10 cellular contexts compared by ENCODE assay signal in genomic region chr9:96048116-96048953, GRCh38.
DNase-seq lines count a peak whose midpoint lies in the region; ATAC-seq, FAIRE-seq and TF ChIP-seq lines count a peak whose summit lies in the region.
"Had no signal": no experiment of that assay in that cellular context is flagged by ENCODE, and none has a peak within 500 bp of the region (broad histone marks: within the 10 kb centered on the region; RNA-seq: fewer than 3 reads in every experiment).

No MANE protein-coding gene starts in this region.

- H3K4me3 ChIP-seq in SJSA1 (no peak overlapping the region), coronary artery (peak overlapping the region; percentile 62), right lobe of liver (peak overlapping the region in 2 of 3 donors; percentile 33 to 35), BE2C (ENCODE audit: low read depth, low read length) (no peak overlapping the region)
- H3K4me3 ChIP-seq in CD8-positive, alpha-beta memory T cell (ENCODE audit: low read length): no peak overlapping the region
- H3K4me3 ChIP-seq: K562 had no signal

- POLR2A ChIA-PET in CD8-positive, alpha-beta memory T cell (lab: Charles Lee): no interaction called here

- TF ChIP-seq POLR2A in right lobe of liver (IDR thresholded peaks at IDR 0.05) (peak; percentile 62), H54 (IDR thresholded peaks at IDR 0.05; ENCODE audit: low read depth, low read length) (no peak)

- peak overlapping the region; percentile 51 for H3K27ac Mint-ChIP-seq in stimulated activated naive B cell treated with anti-CD40 and anti-IgM and Interleukin-4, amounts not matched to agents 10 μg/mL and 1 μg/mL and 100 μg/mL, for 72 hours
- H3K27ac Mint-ChIP-seq in CD8-positive, alpha-beta memory T cell: no peak overlapping the region

- CTCF ChIA-PET in CD8-positive, alpha-beta memory T cell (lab: Charles Lee): no interaction called here

- H3K27me3 ChIP-seq in SJSA1 (replicated peaks): no peaks in the 10 kb centered on the region
- no peaks in the 10 kb centered on the region for H3K27me3 ChIP-seq in right lobe of liver
- no peaks in the 10 kb centered on the region for H3K27me3 ChIP-seq in CD8-positive, alpha-beta memory T cell (ENCODE audit: insufficient read depth, low read length, poor library complexity, severe bottlenecking)
- H3K27me3 ChIP-seq in BE2C: no peaks in the 10 kb centered on the region

- no peak for FAIRE-seq in H54 (lab: Jason Lieb, UNC)
- FAIRE-seq: GM18507, K562 had no signal

- intact Hi-C loops in right lobe of liver (cut with DNase I): no loop called here

- TF ChIP-seq CTCF in coronary artery (IDR thresholded peaks at IDR 0.05) (no peak), right lobe of liver (IDR thresholded peaks at IDR 0.05) (no peak), BE2C (IDR thresholded peaks at IDR 0.05; ENCODE audit: low read depth, low read length) (no peak)

- WGBS in right lobe of liver (ENCODE audit: insufficient coverage, low coverage, low lambda C conversion rate, missing lambda C conversion rate): 14% methylated on average over 17 of the region's 24 CpGs

- H3K36me3 Mint-ChIP-seq in stimulated activated naive B cell treated with anti-CD40 and anti-IgM and Interleukin-4, amounts not matched to agents 10 μg/mL and 1 μg/mL and 100 μg/mL, for 72 hours: no peaks in the 10 kb centered on the region
- no peaks in the 10 kb centered on the region for H3K36me3 Mint-ChIP-seq in CD8-positive, alpha-beta memory T cell

- peaks cover 28 to 34% of the 10 kb centered on the region in 2 donors for H3K27me3 Mint-ChIP-seq in stimulated activated naive B cell treated with anti-CD40 and anti-IgM and Interleukin-4, amounts not matched to agents 10 μg/mL and 1 μg/mL and 100 μg/mL, for 72 hours
- peaks cover 12% of the 10 kb centered on the region in 2 donors for H3K27me3 Mint-ChIP-seq in CD8-positive, alpha-beta memory T cell

- peaks cover 1 to 6% of the 10 kb centered on the region in 2 donors for H3K4me1 Mint-ChIP-seq in stimulated activated naive B cell treated with anti-CD40 and anti-IgM and Interleukin-4, amounts not matched to agents 10 μg/mL and 1 μg/mL and 100 μg/mL, for 72 hours
- H3K4me1 Mint-ChIP-seq in CD8-positive, alpha-beta memory T cell: peaks cover 0 to 5% (median 0%) of the 10 kb centered on the region in 3 donors

- ATAC-seq in right lobe of liver: peak; percentile 66 to 76 (median 72)
- peak in 1 of 2 donors; percentile 48 for ATAC-seq in stimulated activated naive B cell treated with anti-CD40 and anti-IgM and Interleukin-4, amounts not matched to agents 10 μg/mL and 1 μg/mL and 100 μg/mL, for 72 hours (replicated peaks)
- ATAC-seq: K562 had no signal

- DNase-seq in SJSA1 (ENCODE audit: low read depth in 1 of 2, low spot score in 2 of 2): peak; percentile 91 to 93
- DNase-seq in coronary artery (ENCODE audit: low spot score): no peak
- peak; percentile 54 to 69 (median 69) for DNase-seq in right lobe of liver
- DNase-seq in stimulated activated naive B cell treated with anti-CD40 and anti-IgM and Interleukin-4, amounts not matched to agents 10 μg/mL and 1 μg/mL and 100 μg/mL, for 72 hours: no peak
- DNase-seq in H54 (ENCODE audit: insufficient read length, low spot score): no peak
- no peak for DNase-seq in CD8-positive, alpha-beta memory T cell
- DNase-seq in BE2C: no peak
- no peak for DNase-seq in AG20443 (ENCODE audit: low spot score)

- H3K9me3 ChIP-seq in SJSA1 (replicated peaks) (no peaks in the 10 kb centered on the region), right lobe of liver (no peaks in the 10 kb centered on the region), BE2C (no peaks in the 10 kb centered on the region)
- H3K9me3 ChIP-seq in CD8-positive, alpha-beta memory T cell (ENCODE audit: low read length): no peaks in the 10 kb centered on the region

- peaks cover 45% of the 10 kb centered on the region for H3K4me1 ChIP-seq in SJSA1 (replicated peaks)
- peaks cover 0 to 23% (median 11%) of the 10 kb centered on the region in 4 donors for H3K4me1 ChIP-seq in right lobe of liver
- H3K4me1 ChIP-seq in CD8-positive, alpha-beta memory T cell (ENCODE audit: insufficient read depth, low read length): no peaks in the 10 kb centered on the region
- H3K4me1 ChIP-seq in BE2C: no peaks in the 10 kb centered on the region

- no peak overlapping the region for H3K4me3 Mint-ChIP-seq in stimulated activated naive B cell treated with anti-CD40 and anti-IgM and Interleukin-4, amounts not matched to agents 10 μg/mL and 1 μg/mL and 100 μg/mL, for 72 hours
- no peak overlapping the region for H3K4me3 Mint-ChIP-seq in CD8-positive, alpha-beta memory T cell

- peaks cover 3 to 4% of the 10 kb centered on the region in 2 donors for H3K9me3 Mint-ChIP-seq in stimulated activated naive B cell treated with anti-CD40 and anti-IgM and Interleukin-4, amounts not matched to agents 10 μg/mL and 1 μg/mL and 100 μg/mL, for 72 hours
- no peaks in the 10 kb centered on the region for H3K9me3 Mint-ChIP-seq in CD8-positive, alpha-beta memory T cell

- H3K36me3 ChIP-seq in SJSA1 (no peaks in the 10 kb centered on the region), right lobe of liver (no peaks in the 10 kb centered on the region), BE2C (no peaks in the 10 kb centered on the region)
- no peaks in the 10 kb centered on the region for H3K36me3 ChIP-seq in CD8-positive, alpha-beta memory T cell (ENCODE audit: insufficient read depth, low read length)

- H3K27ac ChIP-seq in SJSA1 (peak overlapping the region; percentile 87), coronary artery (peak overlapping the region; percentile 86 to 89), right lobe of liver (peak overlapping the region; percentile 74 to 85 (median 82))
- no peak overlapping the region for H3K27ac ChIP-seq in CD8-positive, alpha-beta memory T cell (ENCODE audit: low read depth, low read length)

Comparison
In these comparisons a context has a peak if more than half of its experiments do, and no peak if none do; other contexts are left out.
1. DNase-seq: peak in SJSA1 (2 of 2) and right lobe of liver (3 of 3); none in coronary artery (single experiment), stimulated activated naive B cell treated with anti-CD40 and anti-IgM and Interleukin-4, amounts not matched to agents 10 μg/mL and 1 μg/mL and 100 μg/mL, for 72 hours (single experiment), H54 (single experiment), CD8-positive, alpha-beta memory T cell (0 of 5), BE2C (single experiment) and AG20443 (single experiment).
2. H3K4me3 ChIP-seq: peak in coronary artery (single experiment) and right lobe of liver (2 of 3); none in SJSA1 (single experiment), CD8-positive, alpha-beta memory T cell (single experiment) and BE2C (single experiment).